1 cellular context compared by ENCODE assay signal in the genomic region with DNA sequence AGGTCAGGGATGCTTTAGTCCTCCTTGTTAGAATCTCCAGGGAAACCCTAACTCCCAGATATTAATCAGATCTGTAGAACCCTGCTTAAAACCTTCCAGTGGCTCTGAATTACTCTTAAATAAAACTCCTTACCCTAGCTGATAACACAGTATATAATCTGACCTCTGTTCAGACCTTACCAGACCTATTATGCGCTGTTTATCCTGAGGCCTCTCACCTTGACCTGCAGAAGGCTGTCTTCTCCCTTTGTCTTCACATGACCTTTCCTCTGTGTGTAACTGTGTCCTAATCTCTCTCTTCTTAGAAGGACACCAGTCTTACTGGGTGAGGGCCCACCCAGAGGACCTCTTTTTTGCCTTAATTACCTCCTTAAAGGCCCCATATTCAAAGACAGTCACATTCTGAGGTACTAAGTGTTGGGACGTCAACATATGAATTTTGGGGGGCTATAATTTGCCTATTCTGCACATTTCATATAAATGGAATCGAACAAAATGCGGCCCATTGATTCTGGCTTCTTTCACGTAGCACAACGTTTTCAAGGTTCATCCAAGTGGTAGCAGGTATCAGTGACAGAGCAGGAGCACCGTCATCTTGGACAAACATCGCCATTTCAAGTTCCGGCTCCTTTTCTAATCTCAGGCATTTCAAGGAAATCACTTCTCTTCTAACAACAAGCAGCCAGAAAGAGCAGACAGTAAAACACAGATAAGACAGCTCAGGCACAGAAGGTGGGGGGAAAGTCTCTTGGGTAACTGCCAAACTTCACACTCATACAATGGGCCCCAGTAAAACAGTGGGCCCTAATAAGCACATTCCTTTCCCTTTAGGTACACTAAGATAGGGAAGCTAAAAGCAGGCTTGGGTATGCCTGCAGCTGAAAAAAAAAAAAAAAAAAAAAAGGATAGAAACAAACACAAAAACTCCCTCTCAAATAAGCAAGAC.
TF ChIP-seq lines count a peak whose summit lies in the region.

No MANE protein-coding gene starts in this region.

TF ChIP-seq in K562, 482 proteins besides CTCF, POLR2A, EP300 and RAD21 (continued from another document and continues in another):
- TF ChIP-seq, protein P1, sequence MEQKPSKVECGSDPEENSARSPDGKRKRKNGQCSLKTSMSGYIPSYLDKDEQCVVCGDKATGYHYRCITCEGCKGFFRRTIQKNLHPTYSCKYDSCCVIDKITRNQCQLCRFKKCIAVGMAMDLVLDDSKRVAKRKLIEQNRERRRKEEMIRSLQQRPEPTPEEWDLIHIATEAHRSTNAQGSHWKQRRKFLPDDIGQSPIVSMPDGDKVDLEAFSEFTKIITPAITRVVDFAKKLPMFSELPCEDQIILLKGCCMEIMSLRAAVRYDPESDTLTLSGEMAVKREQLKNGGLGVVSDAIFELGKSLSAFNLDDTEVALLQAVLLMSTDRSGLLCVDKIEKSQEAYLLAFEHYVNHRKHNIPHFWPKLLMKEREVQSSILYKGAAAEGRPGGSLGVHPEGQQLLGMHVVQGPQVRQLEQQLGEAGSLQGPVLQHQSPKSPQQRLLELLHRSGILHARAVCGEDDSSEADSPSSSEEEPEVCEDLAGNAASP (IDR thresholded peaks at IDR 0.05) = no peak
- TF ChIP-seq CEBPB (tag; IDR thresholded peaks at IDR 0.05) (no peak), LEF1 (IDR thresholded peaks at IDR 0.05) (peak; percentile 68), ETV6 (IDR thresholded peaks at IDR 0.05; ENCODE audit: borderline replicate concordance in 1 of 2, low read depth in 2 of 2, low read length in 1 of 2) (0 out of 4 replicates have a peak, but pooled peaks of 1 of the 2 experiments have one; percentile 33), ETV6 (CRISPR knock-in tag; IDR thresholded peaks at IDR 0.05; ENCODE audit: borderline replicate concordance) (no peak), CHCHD3 (CRISPR knock-in tag; IDR thresholded peaks at IDR 0.05) (no peak), NFRKB (IDR thresholded peaks at IDR 0.05; ENCODE audit: low read depth) (no peak), SOX6 (IDR thresholded peaks at IDR 0.05) (peak; percentile 93), RFX1 (IDR thresholded peaks at IDR 0.05) (no peak), NR2C2 (CRISPR knock-in tag; IDR thresholded peaks at IDR 0.05) (no peak), NR2C2 (tag; IDR thresholded peaks at IDR 0.05) (peak; percentile 41; the same call in 1 of the 2 replicates), SRSF3 (IDR thresholded peaks at IDR 0.05; ENCODE audit: insufficient read depth, low read length) (no peak), JUNB (CRISPR knock-in tag; conservative IDR thresholded peaks at IDR 0.05) (no peak), GATA2 (CRISPR knock-in tag; IDR thresholded peaks at IDR 0.05) (peak; percentile 83), SIN3B (IDR thresholded peaks at IDR 0.05; ENCODE audit: low read depth) (no peak), MAFF (IDR thresholded peaks at IDR 0.05; ENCODE audit: low read length) (peak; percentile 29), KLF10 (CRISPR knock-in tag; IDR thresholded peaks at IDR 0.05) (no peak), HDAC3 (IDR thresholded peaks at IDR 0.05; ENCODE audit: borderline replicate concordance, partially characterized antibody) (peak; percentile 81), FOXP1 (CRISPR knock-in tag; IDR thresholded peaks at IDR 0.05) (no peak), ZNF561 (CRISPR knock-in tag; conservative IDR thresholded peaks at IDR 0.05) (no peak)
- TF ChIP-seq, protein P2, sequence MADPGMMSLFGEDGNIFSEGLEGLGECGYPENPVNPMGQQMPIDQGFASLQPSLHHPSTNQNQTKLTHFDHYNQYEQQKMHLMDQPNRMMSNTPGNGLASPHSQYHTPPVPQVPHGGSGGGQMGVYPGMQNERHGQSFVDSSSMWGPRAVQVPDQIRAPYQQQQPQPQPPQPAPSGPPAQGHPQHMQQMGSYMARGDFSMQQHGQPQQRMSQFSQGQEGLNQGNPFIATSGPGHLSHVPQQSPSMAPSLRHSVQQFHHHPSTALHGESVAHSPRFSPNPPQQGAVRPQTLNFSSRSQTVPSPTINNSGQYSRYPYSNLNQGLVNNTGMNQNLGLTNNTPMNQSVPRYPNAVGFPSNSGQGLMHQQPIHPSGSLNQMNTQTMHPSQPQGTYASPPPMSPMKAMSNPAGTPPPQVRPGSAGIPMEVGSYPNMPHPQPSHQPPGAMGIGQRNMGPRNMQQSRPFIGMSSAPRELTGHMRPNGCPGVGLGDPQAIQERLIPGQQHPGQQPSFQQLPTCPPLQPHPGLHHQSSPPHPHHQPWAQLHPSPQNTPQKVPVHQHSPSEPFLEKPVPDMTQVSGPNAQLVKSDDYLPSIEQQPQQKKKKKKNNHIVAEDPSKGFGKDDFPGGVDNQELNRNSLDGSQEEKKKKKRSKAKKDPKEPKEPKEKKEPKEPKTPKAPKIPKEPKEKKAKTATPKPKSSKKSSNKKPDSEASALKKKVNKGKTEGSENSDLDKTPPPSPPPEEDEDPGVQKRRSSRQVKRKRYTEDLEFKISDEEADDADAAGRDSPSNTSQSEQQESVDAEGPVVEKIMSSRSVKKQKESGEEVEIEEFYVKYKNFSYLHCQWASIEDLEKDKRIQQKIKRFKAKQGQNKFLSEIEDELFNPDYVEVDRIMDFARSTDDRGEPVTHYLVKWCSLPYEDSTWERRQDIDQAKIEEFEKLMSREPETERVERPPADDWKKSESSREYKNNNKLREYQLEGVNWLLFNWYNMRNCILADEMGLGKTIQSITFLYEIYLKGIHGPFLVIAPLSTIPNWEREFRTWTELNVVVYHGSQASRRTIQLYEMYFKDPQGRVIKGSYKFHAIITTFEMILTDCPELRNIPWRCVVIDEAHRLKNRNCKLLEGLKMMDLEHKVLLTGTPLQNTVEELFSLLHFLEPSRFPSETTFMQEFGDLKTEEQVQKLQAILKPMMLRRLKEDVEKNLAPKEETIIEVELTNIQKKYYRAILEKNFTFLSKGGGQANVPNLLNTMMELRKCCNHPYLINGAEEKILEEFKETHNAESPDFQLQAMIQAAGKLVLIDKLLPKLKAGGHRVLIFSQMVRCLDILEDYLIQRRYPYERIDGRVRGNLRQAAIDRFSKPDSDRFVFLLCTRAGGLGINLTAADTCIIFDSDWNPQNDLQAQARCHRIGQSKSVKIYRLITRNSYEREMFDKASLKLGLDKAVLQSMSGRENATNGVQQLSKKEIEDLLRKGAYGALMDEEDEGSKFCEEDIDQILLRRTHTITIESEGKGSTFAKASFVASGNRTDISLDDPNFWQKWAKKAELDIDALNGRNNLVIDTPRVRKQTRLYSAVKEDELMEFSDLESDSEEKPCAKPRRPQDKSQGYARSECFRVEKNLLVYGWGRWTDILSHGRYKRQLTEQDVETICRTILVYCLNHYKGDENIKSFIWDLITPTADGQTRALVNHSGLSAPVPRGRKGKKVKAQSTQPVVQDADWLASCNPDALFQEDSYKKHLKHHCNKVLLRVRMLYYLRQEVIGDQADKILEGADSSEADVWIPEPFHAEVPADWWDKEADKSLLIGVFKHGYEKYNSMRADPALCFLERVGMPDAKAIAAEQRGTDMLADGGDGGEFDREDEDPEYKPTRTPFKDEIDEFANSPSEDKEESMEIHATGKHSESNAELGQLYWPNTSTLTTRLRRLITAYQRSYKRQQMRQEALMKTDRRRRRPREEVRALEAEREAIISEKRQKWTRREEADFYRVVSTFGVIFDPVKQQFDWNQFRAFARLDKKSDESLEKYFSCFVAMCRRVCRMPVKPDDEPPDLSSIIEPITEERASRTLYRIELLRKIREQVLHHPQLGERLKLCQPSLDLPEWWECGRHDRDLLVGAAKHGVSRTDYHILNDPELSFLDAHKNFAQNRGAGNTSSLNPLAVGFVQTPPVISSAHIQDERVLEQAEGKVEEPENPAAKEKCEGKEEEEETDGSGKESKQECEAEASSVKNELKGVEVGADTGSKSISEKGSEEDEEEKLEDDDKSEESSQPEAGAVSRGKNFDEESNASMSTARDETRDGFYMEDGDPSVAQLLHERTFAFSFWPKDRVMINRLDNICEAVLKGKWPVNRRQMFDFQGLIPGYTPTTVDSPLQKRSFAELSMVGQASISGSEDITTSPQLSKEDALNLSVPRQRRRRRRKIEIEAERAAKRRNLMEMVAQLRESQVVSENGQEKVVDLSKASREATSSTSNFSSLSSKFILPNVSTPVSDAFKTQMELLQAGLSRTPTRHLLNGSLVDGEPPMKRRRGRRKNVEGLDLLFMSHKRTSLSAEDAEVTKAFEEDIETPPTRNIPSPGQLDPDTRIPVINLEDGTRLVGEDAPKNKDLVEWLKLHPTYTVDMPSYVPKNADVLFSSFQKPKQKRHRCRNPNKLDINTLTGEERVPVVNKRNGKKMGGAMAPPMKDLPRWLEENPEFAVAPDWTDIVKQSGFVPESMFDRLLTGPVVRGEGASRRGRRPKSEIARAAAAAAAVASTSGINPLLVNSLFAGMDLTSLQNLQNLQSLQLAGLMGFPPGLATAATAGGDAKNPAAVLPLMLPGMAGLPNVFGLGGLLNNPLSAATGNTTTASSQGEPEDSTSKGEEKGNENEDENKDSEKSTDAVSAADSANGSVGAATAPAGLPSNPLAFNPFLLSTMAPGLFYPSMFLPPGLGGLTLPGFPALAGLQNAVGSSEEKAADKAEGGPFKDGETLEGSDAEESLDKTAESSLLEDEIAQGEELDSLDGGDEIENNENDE (IDR thresholded peaks at IDR 0.05; ENCODE audit: low read depth, low read length) = no peak
- TF ChIP-seq, protein P3, sequence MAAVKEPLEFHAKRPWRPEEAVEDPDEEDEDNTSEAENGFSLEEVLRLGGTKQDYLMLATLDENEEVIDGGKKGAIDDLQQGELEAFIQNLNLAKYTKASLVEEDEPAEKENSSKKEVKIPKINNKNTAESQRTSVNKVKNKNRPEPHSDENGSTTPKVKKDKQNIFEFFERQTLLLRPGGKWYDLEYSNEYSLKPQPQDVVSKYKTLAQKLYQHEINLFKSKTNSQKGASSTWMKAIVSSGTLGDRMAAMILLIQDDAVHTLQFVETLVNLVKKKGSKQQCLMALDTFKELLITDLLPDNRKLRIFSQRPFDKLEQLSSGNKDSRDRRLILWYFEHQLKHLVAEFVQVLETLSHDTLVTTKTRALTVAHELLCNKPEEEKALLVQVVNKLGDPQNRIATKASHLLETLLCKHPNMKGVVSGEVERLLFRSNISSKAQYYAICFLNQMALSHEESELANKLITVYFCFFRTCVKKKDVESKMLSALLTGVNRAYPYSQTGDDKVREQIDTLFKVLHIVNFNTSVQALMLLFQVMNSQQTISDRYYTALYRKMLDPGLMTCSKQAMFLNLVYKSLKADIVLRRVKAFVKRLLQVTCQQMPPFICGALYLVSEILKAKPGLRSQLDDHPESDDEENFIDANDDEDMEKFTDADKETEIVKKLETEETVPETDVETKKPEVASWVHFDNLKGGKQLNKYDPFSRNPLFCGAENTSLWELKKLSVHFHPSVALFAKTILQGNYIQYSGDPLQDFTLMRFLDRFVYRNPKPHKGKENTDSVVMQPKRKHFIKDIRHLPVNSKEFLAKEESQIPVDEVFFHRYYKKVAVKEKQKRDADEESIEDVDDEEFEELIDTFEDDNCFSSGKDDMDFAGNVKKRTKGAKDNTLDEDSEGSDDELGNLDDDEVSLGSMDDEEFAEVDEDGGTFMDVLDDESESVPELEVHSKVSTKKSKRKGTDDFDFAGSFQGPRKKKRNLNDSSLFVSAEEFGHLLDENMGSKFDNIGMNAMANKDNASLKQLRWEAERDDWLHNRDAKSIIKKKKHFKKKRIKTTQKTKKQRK (IDR thresholded peaks at IDR 0.05; ENCODE audit: borderline replicate concordance, low read depth, low read length) = no peak
- TF ChIP-seq, protein P4, sequence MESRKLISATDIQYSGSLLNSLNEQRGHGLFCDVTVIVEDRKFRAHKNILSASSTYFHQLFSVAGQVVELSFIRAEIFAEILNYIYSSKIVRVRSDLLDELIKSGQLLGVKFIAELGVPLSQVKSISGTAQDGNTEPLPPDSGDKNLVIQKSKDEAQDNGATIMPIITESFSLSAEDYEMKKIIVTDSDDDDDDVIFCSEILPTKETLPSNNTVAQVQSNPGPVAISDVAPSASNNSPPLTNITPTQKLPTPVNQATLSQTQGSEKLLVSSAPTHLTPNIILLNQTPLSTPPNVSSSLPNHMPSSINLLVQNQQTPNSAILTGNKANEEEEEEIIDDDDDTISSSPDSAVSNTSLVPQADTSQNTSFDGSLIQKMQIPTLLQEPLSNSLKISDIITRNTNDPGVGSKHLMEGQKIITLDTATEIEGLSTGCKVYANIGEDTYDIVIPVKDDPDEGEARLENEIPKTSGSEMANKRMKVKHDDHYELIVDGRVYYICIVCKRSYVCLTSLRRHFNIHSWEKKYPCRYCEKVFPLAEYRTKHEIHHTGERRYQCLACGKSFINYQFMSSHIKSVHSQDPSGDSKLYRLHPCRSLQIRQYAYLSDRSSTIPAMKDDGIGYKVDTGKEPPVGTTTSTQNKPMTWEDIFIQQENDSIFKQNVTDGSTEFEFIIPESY (CRISPR knock-in tag; IDR thresholded peaks at IDR 0.05) = peak; percentile 26; the same call in 1 of the 2 replicates
- TF ChIP-seq, protein P5, sequence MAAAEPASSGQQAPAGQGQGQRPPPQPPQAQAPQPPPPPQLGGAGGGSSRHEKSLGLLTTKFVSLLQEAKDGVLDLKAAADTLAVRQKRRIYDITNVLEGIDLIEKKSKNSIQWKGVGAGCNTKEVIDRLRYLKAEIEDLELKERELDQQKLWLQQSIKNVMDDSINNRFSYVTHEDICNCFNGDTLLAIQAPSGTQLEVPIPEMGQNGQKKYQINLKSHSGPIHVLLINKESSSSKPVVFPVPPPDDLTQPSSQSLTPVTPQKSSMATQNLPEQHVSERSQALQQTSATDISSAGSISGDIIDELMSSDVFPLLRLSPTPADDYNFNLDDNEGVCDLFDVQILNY (CRISPR knock-in tag; IDR thresholded peaks at IDR 0.05) = no peak
- TF ChIP-seq, protein P6, sequence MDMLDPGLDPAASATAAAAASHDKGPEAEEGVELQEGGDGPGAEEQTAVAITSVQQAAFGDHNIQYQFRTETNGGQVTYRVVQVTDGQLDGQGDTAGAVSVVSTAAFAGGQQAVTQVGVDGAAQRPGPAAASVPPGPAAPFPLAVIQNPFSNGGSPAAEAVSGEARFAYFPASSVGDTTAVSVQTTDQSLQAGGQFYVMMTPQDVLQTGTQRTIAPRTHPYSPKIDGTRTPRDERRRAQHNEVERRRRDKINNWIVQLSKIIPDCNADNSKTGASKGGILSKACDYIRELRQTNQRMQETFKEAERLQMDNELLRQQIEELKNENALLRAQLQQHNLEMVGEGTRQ (CRISPR knock-in tag; IDR thresholded peaks at IDR 0.05) = no peak
- TF ChIP-seq, protein P7, sequence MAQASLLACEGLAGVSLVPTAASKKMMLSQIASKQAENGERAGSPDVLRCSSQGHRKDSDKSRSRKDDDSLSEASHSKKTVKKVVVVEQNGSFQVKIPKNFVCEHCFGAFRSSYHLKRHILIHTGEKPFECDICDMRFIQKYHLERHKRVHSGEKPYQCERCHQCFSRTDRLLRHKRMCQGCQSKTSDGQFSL (CRISPR knock-in tag; IDR thresholded peaks at IDR 0.05) = no peak
- TF ChIP-seq, protein P7 (tag; IDR thresholded peaks at IDR 0.05) = peak in 1 of 2 experiments; percentile 36; a peak in 1 of 4 replicates
- TF ChIP-seq, protein P8, sequence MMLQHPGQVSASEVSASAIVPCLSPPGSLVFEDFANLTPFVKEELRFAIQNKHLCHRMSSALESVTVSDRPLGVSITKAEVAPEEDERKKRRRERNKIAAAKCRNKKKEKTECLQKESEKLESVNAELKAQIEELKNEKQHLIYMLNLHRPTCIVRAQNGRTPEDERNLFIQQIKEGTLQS (IDR thresholded peaks at IDR 0.05) = peak; percentile 29; the same call in 1 of the 2 replicates
- TF ChIP-seq, protein P8 (CRISPR knock-in tag; conservative IDR thresholded peaks at IDR 0.05) = no peak
